ENCODE assay signal across 16 cellular contexts in genomic region chr3:167151671-167152070, GRCh38.
DNase-seq lines count a peak whose midpoint lies in the region; ATAC-seq and TF ChIP-seq lines count a peak whose summit lies in the region.
"Had no signal": no experiment of that assay in that cellular context is flagged by ENCODE, and none has a peak within 500 bp of the region (broad histone marks: within the 10 kb centered on the region; RNA-seq: fewer than 3 reads in every experiment).

No MANE protein-coding gene starts in this region.

- ATAC-seq in GM19463 (IDR thresholded peaks at IDR 0.05; ENCODE audit: unreplicated experiment) = no peak
- ATAC-seq: body of pancreas; effector memory CD8-positive, alpha-beta T cell; left colon had no signal

- TF ChIP-seq EP300 in Ishikawa (IDR thresholded peaks at IDR 0.05; ENCODE audit: borderline replicate concordance) = no peak

- DNase-seq in NOMO-1 treated with DMSO at 0.1 percent for 48 hours (lab: John Stamatoyannopoulos, UW; ENCODE audit: unreplicated experiment) (peak; percentile 12), NOMO-1 (lab: John Stamatoyannopoulos, UW; ENCODE audit: unreplicated experiment in 2 of 2) (no peak), NCI-H526 treated with DMSO at 0.1 percent for 48 hours (lab: John Stamatoyannopoulos, UW) (peak; percentile 50), left kidney (ENCODE audit: low read depth, low spot score) (peak; percentile 14), H4 (ENCODE audit: low spot score) (no peak), NCI-H510A (lab: John Stamatoyannopoulos, UW) (no peak)
- DNase-seq: activated CD4-positive, alpha-beta T cell treated with anti-CD3 and anti-CD28 coated beads for 48 hours; body of pancreas; effector memory CD8-positive, alpha-beta T cell; KBM-7; left colon; SIG-M5; stimulated activated naive CD4-positive, alpha-beta T cell; T-helper 1 cell had no signal

- peak; percentile 26 for TF ChIP-seq RAD21 in Ishikawa (IDR thresholded peaks at IDR 0.05; ENCODE audit: low read depth)

TF ChIP-seq in Ishikawa, 13 proteins besides CTCF, POLR2A, EP300 and RAD21:
- no peak for TF ChIP-seq USF1 (IDR thresholded peaks at IDR 0.05)
- no peak for TF ChIP-seq CREB1 (IDR thresholded peaks at IDR 0.05; ENCODE audit: low read depth)
- no peak for TF ChIP-seq TEAD4 (IDR thresholded peaks at IDR 0.05)
- no peak for TF ChIP-seq EGR1 (IDR thresholded peaks at IDR 0.05)
- no peak for TF ChIP-seq CEBPB (IDR thresholded peaks at IDR 0.05)

Comparison
In these comparisons a context has a peak if more than half of its experiments do, and no peak if none do; other contexts are left out.
1. DNase-seq: peak in NOMO-1 treated with DMSO at 0.1 percent for 48 hours (single experiment), NCI-H526 treated with DMSO at 0.1 percent for 48 hours (single experiment) and left kidney (single experiment); none in NOMO-1 (0 of 2), H4 (single experiment) and NCI-H510A (single experiment).